Comparison of ENCODE assay signal across 2 cellular contexts in the genomic region with DNA sequence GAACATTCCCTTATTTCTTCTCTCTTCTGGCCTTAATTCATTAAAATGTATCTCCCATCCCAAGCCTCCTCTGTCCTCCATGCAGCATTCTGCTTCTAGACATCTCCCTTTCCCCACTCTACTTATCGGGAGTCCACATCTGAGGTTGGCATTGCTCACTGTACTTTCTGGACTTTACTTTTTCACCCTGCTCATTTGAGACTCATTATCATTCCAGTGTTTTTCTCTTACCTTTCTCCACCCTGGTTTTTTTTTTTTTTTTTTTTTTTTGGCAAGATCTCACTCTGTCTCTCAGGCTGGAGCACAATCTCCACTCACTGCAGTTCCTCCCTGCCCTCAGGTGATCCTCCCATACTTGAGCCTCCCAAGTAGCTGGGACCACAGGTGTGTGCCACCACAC.
TF ChIP-seq lines count a peak whose summit lies in the region.

No MANE protein-coding gene starts in this region.

TF ChIP-seq in HEK293T, 16 proteins besides CTCF, POLR2A, EP300 and RAD21:
- TF ChIP-seq ZNF384 (IDR thresholded peaks at IDR 0.05) (peak; percentile 54), FOXK2 (IDR thresholded peaks at IDR 0.05) (no peak), PKNOX1 (IDR thresholded peaks at IDR 0.05) (no peak)
TF ChIP-seq in HEK293T: peak in this region for 1.

TF ChIP-seq in K562, 482 proteins besides CTCF, POLR2A, EP300 and RAD21:
- TF ChIP-seq, protein P1, sequence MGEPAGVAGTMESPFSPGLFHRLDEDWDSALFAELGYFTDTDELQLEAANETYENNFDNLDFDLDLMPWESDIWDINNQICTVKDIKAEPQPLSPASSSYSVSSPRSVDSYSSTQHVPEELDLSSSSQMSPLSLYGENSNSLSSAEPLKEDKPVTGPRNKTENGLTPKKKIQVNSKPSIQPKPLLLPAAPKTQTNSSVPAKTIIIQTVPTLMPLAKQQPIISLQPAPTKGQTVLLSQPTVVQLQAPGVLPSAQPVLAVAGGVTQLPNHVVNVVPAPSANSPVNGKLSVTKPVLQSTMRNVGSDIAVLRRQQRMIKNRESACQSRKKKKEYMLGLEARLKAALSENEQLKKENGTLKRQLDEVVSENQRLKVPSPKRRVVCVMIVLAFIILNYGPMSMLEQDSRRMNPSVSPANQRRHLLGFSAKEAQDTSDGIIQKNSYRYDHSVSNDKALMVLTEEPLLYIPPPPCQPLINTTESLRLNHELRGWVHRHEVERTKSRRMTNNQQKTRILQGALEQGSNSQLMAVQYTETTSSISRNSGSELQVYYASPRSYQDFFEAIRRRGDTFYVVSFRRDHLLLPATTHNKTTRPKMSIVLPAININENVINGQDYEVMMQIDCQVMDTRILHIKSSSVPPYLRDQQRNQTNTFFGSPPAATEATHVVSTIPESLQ (CRISPR knock-in tag; IDR thresholded peaks at IDR 0.05) = 0 out of 2 replicates have a peak, but pooled peaks have one; percentile 20
- TF ChIP-seq PYGO2 (tag; IDR thresholded peaks at IDR 0.05) (no peak), KAT8 (IDR thresholded peaks at IDR 0.05; ENCODE audit: low read depth) (no peak), ZFX (CRISPR knock-in tag; IDR thresholded peaks at IDR 0.05) (peak; percentile 21; the same call in 1 of the 2 replicates), ZNF316 (IDR thresholded peaks at IDR 0.05) (peak; percentile 34; the same call in 1 of the 2 replicates), ZNF512 (tag; IDR thresholded peaks at IDR 0.05) (peak; percentile 73), TRIM24 (IDR thresholded peaks at IDR 0.05) (0 out of 4 replicates have a peak, but pooled peaks of 1 of the 2 experiments have one; percentile 38)
